Comparison of ENCODE assay signal across 8 cellular contexts in the genomic region with DNA sequence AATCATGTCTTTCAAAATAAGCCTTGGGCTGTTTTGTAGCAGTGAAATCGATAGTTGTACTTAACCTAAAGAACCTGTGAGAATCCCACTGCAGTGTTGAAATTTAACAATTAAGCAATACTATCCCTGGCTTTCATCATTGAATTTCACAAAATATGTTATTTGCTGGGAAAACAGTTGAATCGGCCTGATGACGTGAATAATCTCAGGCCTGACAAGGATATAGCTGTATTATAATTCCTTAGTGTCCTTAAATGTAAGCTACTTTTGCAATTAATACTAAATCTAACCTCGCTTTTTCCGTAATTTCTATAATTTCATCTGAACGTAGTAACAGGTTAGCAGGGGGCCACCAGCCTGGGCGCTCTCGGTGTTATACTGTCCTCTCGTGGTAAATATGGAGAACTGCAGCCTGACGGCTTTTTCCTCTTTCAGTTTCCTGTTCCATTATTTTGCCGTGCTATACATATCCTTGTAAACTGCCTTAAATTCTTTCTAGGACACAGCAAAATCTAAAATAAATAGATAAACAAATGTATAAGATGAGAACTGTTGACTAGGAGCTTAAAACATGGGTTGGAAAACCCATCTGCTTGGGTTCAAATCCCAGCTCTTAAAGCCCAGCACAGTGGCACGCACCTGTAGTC. TPM values are rescaled to one million over a fixed set of nuclear protein-coding genes. Genes with fewer than 3 reads are reported as not detected.
DNase-seq lines count a peak whose midpoint lies in the region; ATAC-seq, FAIRE-seq and TF ChIP-seq lines count a peak whose summit lies in the region.

No MANE protein-coding gene starts in this region.

- peak overlapping the region; percentile 7 to 89 (median 56) for H3K4me3 Mint-ChIP-seq in CD4-positive, CD25-positive, alpha-beta regulatory T cell
- H3K4me3 Mint-ChIP-seq in activated T-helper 17 cell treated with anti-CD3 and anti-CD28 coated beads, Interleukin-2, amount 50 U/mL, for 72 hours = peak overlapping the region; percentile 61

- peak overlapping the region in 1 of 3 donors; percentile 70 for H3K27ac Mint-ChIP-seq in CD4-positive, CD25-positive, alpha-beta regulatory T cell
- peak overlapping the region; percentile 39 for H3K27ac Mint-ChIP-seq in activated T-helper 17 cell treated with anti-CD3 and anti-CD28 coated beads, Interleukin-2, amount 50 U/mL, for 72 hours

- peak; percentile 92 for ATAC-seq in CD4-positive, CD25-positive, alpha-beta regulatory T cell (ENCODE audit: low read depth in 2 of 2)
- ATAC-seq in GM19372 (IDR thresholded peaks at IDR 0.05; ENCODE audit: low read depth, unreplicated experiment) (peak; percentile 50), upper lobe of right lung (peak; percentile 97)
- peak; percentile 73 for ATAC-seq in activated T-helper 17 cell treated with anti-CD3 and anti-CD28 coated beads, Interleukin-2, amount 50 U/mL, for 72 hours (replicated peaks)

- peak overlapping the region; percentile 77 for H3K4me3 ChIP-seq in CD4-positive, CD25-positive, alpha-beta regulatory T cell (ENCODE audit: low read depth, low read length)
- peak overlapping the region; percentile 20 for H3K4me3 ChIP-seq in fibroblast of the aortic adventitia (ENCODE audit: low read depth, low read length)
- peak overlapping the region; percentile 18 for H3K4me3 ChIP-seq in upper lobe of right lung

- peak; percentile 100 for TF ChIP-seq CTCF in fibroblast of the aortic adventitia (IDR thresholded peaks at IDR 0.05; ENCODE audit: insufficient read depth, low read length)
- peak; percentile 100 for TF ChIP-seq CTCF in upper lobe of right lung (IDR thresholded peaks at IDR 0.05)

- no peaks in the 10 kb centered on the region for H3K4me1 ChIP-seq in CD4-positive, CD25-positive, alpha-beta regulatory T cell (ENCODE audit: control insufficient read depth, insufficient read depth, low read length, poor library complexity, severe bottlenecking)
- H3K4me1 ChIP-seq in upper lobe of right lung = peaks cover 5% of the 10 kb centered on the region

- no peaks in the 10 kb centered on the region for H3K27me3 Mint-ChIP-seq in CD4-positive, CD25-positive, alpha-beta regulatory T cell
- no peaks in the 10 kb centered on the region for H3K27me3 Mint-ChIP-seq in activated T-helper 17 cell treated with anti-CD3 and anti-CD28 coated beads, Interleukin-2, amount 50 U/mL, for 72 hours

- H3K9me3 Mint-ChIP-seq in CD4-positive, CD25-positive, alpha-beta regulatory T cell = peaks cover 0 to 1% (median 0%) of the 10 kb centered on the region in 7 donors
- no peaks in the 10 kb centered on the region for H3K9me3 Mint-ChIP-seq in activated T-helper 17 cell treated with anti-CD3 and anti-CD28 coated beads, Interleukin-2, amount 50 U/mL, for 72 hours

- peaks cover 4 to 10% (median 6%) of the 10 kb centered on the region in 4 donors for H3K4me1 Mint-ChIP-seq in CD4-positive, CD25-positive, alpha-beta regulatory T cell
- peaks cover 6% of the 10 kb centered on the region for H3K4me1 Mint-ChIP-seq in activated T-helper 17 cell treated with anti-CD3 and anti-CD28 coated beads, Interleukin-2, amount 50 U/mL, for 72 hours

- FAIRE-seq in RCC 7860 (lab: Jason Lieb, UNC) = no peak

- peak; percentile 19 to 64 (median 58) for DNase-seq in CD4-positive, CD25-positive, alpha-beta regulatory T cell
- DNase-seq in HS-5 (ENCODE audit: low read depth) = peak; percentile 41
- DNase-seq in RCC 7860 (ENCODE audit: low spot score) = peak; percentile 37
- DNase-seq in fibroblast of the aortic adventitia (ENCODE audit: low read depth) = peak; percentile 81
- peak; percentile 15 for DNase-seq in occipital lobe (lab: John Stamatoyannopoulos, UW)
- DNase-seq in upper lobe of right lung = no peak

- H3K36me3 Mint-ChIP-seq in CD4-positive, CD25-positive, alpha-beta regulatory T cell = peaks cover 4% of the 10 kb centered on the region
- peaks cover 7% of the 10 kb centered on the region for H3K36me3 Mint-ChIP-seq in activated T-helper 17 cell treated with anti-CD3 and anti-CD28 coated beads, Interleukin-2, amount 50 U/mL, for 72 hours (ENCODE audit: low read depth)

- no peak overlapping the region for H3K27ac ChIP-seq in CD4-positive, CD25-positive, alpha-beta regulatory T cell (ENCODE audit: insufficient read depth, low read length, poor library complexity, severe bottlenecking)
- H3K27ac ChIP-seq in upper lobe of right lung = no peak overlapping the region

- H3K36me3 ChIP-seq in CD4-positive, CD25-positive, alpha-beta regulatory T cell (ENCODE audit: control insufficient read depth, insufficient read depth, low read length) = no peaks in the 10 kb centered on the region
- no peaks in the 10 kb centered on the region for H3K36me3 ChIP-seq in upper lobe of right lung

- intact Hi-C loops in upper lobe of right lung (cut with DNase I) = no loop called here

- H3K9me3 ChIP-seq in CD4-positive, CD25-positive, alpha-beta regulatory T cell (ENCODE audit: control insufficient read depth in 2 of 2, low read length in 2 of 2) = no peaks in the 10 kb centered on the region
- H3K9me3 ChIP-seq in upper lobe of right lung = no peaks in the 10 kb centered on the region

- H3K27me3 ChIP-seq in CD4-positive, CD25-positive, alpha-beta regulatory T cell (ENCODE audit: control insufficient read depth, insufficient read depth, low read length) = no peaks in the 10 kb centered on the region
- no peaks in the 10 kb centered on the region for H3K27me3 ChIP-seq in upper lobe of right lung

RNA-seq across cellular contexts. Expression of a gene that starts 24.0 kb away (rescaled TPM):
- total RNA-seq in CD4-positive, CD25-positive, alpha-beta regulatory T cell = 3.7 TPM
- 1 to 10 TPM; 1.0 to 2.0 (median 1.8) TPM for polyA plus RNA-seq in CD4-positive, CD25-positive, alpha-beta regulatory T cell
- total RNA-seq in activated T-helper 17 cell treated with anti-CD3 and anti-CD28 coated beads, Interleukin-2, amount 50 U/mL, for 72 hours = 10 to 100 TPM; 15.3 to 31.0 TPM
- 1.5 and 6.1 TPM in 2 replicates for total RNA-seq in fibroblast of the aortic adventitia (ENCODE audit: low replicate concordance)
- total RNA-seq in occipital lobe = 0.94 TPM
- 1.4 TPM for total RNA-seq in upper lobe of right lung

Comparison
In these comparisons a context has a peak if more than half of its experiments do, and no peak if none do; other contexts are left out.
1. H3K4me3 ChIP-seq: peak in every context shown above with its lines; median percentile 77 in CD4-positive, CD25-positive, alpha-beta regulatory T cell; 20 in fibroblast of the aortic adventitia; 18 in upper lobe of right lung.